ENCODE assay signal across 23 cellular contexts in genomic region chr10:112225771-112226438, GRCh38. TPM values are rescaled to one million over a fixed set of nuclear protein-coding genes. Genes with fewer than 3 reads are reported as not detected.
A peak's percentile ranks its signal among the peaks of the same experiment; 100 is the strongest.
DNase-seq lines count a peak whose midpoint lies in the region; ATAC-seq and TF ChIP-seq lines count a peak whose summit lies in the region.
"Had no signal": no experiment of that assay in that cellular context is flagged by ENCODE, and none has a peak within 500 bp of the region (broad histone marks: within the 10 kb centered on the region; RNA-seq: fewer than 3 reads in every experiment).

No MANE protein-coding gene starts in this region.

- H3K36me3 ChIP-seq in adipocyte (ENCODE audit: control insufficient read depth, insufficient read depth, low read length, severe bottlenecking): peaks cover 3% of the 10 kb centered on the region
- H3K36me3 ChIP-seq in hepatocyte (replicated peaks; ENCODE audit: insufficient read depth, low read depth): no peaks in the 10 kb centered on the region
- H3K36me3 ChIP-seq in liver (ENCODE audit: control insufficient read depth in 4 of 4, insufficient read depth in 3 of 4, low read depth in 1 of 4, low read length in 3 of 4): peaks cover 0 to 3% (median 0%) of the 10 kb centered on the region in 4 donors
- H3K36me3 ChIP-seq in thyroid gland: no peaks in the 10 kb centered on the region
- H3K36me3 ChIP-seq in psoas muscle (ENCODE audit: insufficient read depth in 1 of 2, low read depth in 1 of 2): no peaks in the 10 kb centered on the region
- H3K36me3 ChIP-seq: BE2C; BLaER1 treated with 17β-estradiol and CSF1 and Interleukin-3, amounts not matched to agents 10 nM and 100 nM; HAP-1 had no signal

- no peak for TF ChIP-seq CTCF in hepatocyte (IDR thresholded peaks at IDR 0.05; ENCODE audit: poor library complexity)
- no peak for TF ChIP-seq CTCF in liver (IDR thresholded peaks at IDR 0.05; ENCODE audit: low read depth, low read length, missing input control)
- TF ChIP-seq CTCF in thyroid gland (IDR thresholded peaks at IDR 0.05): no peak
- no peak for TF ChIP-seq CTCF in psoas muscle (IDR thresholded peaks at IDR 0.05)

- no peaks in the 10 kb centered on the region for H3K9me2 ChIP-seq in hepatocyte (replicated peaks; ENCODE audit: insufficient read depth)

- no peaks in the 10 kb centered on the region for H3K79me2 ChIP-seq in hepatocyte

- H3K4me2 ChIP-seq in hepatocyte: no peak overlapping the region
- H3K4me2 ChIP-seq: A549; BLaER1 treated with 17β-estradiol and CSF1 and Interleukin-3, amounts not matched to agents 10 nM and 100 nM had no signal

- 88% methylated on average over 4 of the region's 4 CpGs for WGBS in hepatocyte (ENCODE audit: low lambda C conversion rate, missing lambda C conversion rate)
- WGBS in liver: 33% methylated on average over 4 of the region's 4 CpGs
- WGBS in thyroid gland, 2 donors: 89 to 92% methylated on average over 4 of the region's 4 CpGs
- WGBS in psoas muscle, 3 donors: 86 to 94% (median 90%) methylated on average over 4 of the region's 4 CpGs

- H3K9me3 ChIP-seq in adipocyte (ENCODE audit: control insufficient read depth, low read length) (peaks cover 26% of the 10 kb centered on the region), hepatocyte (ENCODE audit: low read depth) (no peaks in the 10 kb centered on the region), liver (ENCODE audit: control insufficient read depth in 4 of 4, low read length in 3 of 4) (no peaks in the 10 kb centered on the region), thyroid gland (no peaks in the 10 kb centered on the region), psoas muscle (no peaks in the 10 kb centered on the region)
- H3K9me3 ChIP-seq: A549, BE2C, HAP-1 had no signal

- H3K4me1 ChIP-seq in adipocyte (ENCODE audit: control insufficient read depth, insufficient read depth, low read length) (peaks cover 27% of the 10 kb centered on the region), hepatocyte (ENCODE audit: insufficient read depth) (no peaks in the 10 kb centered on the region), liver (ENCODE audit: control insufficient read depth in 4 of 4, insufficient read depth in 4 of 4, low read length in 3 of 4) (peaks cover 12 to 56% (median 37%) of the 10 kb centered on the region in 4 donors), thyroid gland (peaks cover 31 to 59% of the 10 kb centered on the region in 2 donors), psoas muscle (no peaks in the 10 kb centered on the region)
- H3K4me1 ChIP-seq: A549, HAP-1 had no signal

- H3K9ac ChIP-seq in adipocyte (ENCODE audit: low read length): no peak overlapping the region
- H3K9ac ChIP-seq in liver (ENCODE audit: low read depth in 1 of 2, low read length in 2 of 2): peak overlapping the region; percentile 87 to 97
- H3K9ac ChIP-seq: BLaER1 treated with 17β-estradiol and CSF1 and Interleukin-3, amounts not matched to agents 10 nM and 100 nM had no signal

- H3K4me3 ChIP-seq in adipocyte (ENCODE audit: low read length): peak overlapping the region; percentile 48
- no peak overlapping the region for H3K4me3 ChIP-seq in hepatocyte
- H3K4me3 ChIP-seq in liver (ENCODE audit: low read depth in 1 of 3, low read length in 3 of 3): peak overlapping the region; percentile 44 to 57 (median 52)
- no peak overlapping the region for H3K4me3 ChIP-seq in thyroid gland (replicated peaks in 1 of 3)
- H3K4me3 ChIP-seq in psoas muscle: no peak overlapping the region
- H3K4me3 ChIP-seq: A549; BLaER1 treated with 17β-estradiol and CSF1 and Interleukin-3, amounts not matched to agents 10 nM and 100 nM; GM12878; HAP-1 had no signal

- no peak for DNase-seq in adipocyte (ENCODE audit: low read depth)
- DNase-seq in hepatocyte (ENCODE audit: low spot score): no peak
- DNase-seq in thyroid gland: no peak
- no peak for DNase-seq in left ventricle myocardium superior
- DNase-seq in psoas muscle: no peak
- DNase-seq in activated naive CD4-positive, alpha-beta T cell (lab: John Stamatoyannopoulos, UW): no peak
- DNase-seq: 8988T; ACHN; AML-193; BE2C; CD4-positive, alpha-beta T cell; CD8-positive, alpha-beta memory T cell; DMS 273 treated with DMSO at 0.1 percent for 48 hours; EL; GDM1; GOT3; HFFc6 had no signal

- no peak overlapping the region for H2AFZ ChIP-seq in hepatocyte

- TF ChIP-seq RAD21 in liver (IDR thresholded peaks at IDR 0.05): peak; percentile 33 to 37

- H3K27me3 ChIP-seq in adipocyte (replicated peaks; ENCODE audit: control insufficient read depth, insufficient read depth, low read length) (no peaks in the 10 kb centered on the region), hepatocyte (no peaks in the 10 kb centered on the region), liver (ENCODE audit: control insufficient read depth in 4 of 4, insufficient read depth in 4 of 4, low read length in 3 of 4) (no peaks in the 10 kb centered on the region), thyroid gland (no peaks in the 10 kb centered on the region), psoas muscle (ENCODE audit: insufficient read depth in 3 of 3, low read length in 2 of 3) (peaks cover 0 to 2% (median 0%) of the 10 kb centered on the region in 3 donors)
- H3K27me3 ChIP-seq: BE2C had no signal

- no peak for TF ChIP-seq POLR2A in thyroid gland (IDR thresholded peaks at IDR 0.05)

- intact Hi-C loops in thyroid gland (cut with DNase I) (no loop called here), left ventricle myocardium superior (cut with micrococcal nuclease) (no loop called here), psoas muscle (cut with DNase I) (no loop called here)

- no peaks in the 10 kb centered on the region for H4K20me1 ChIP-seq in hepatocyte (ENCODE audit: insufficient read depth, poor library complexity, severe bottlenecking)
- H4K20me1 ChIP-seq: BLaER1 treated with 17β-estradiol and CSF1 and Interleukin-3, amounts not matched to agents 10 nM and 100 nM had no signal

- ATAC-seq in left ventricle myocardium superior (no peak), psoas muscle (no peak)
- ATAC-seq: A549, GM12878 had no signal

- H3K27ac ChIP-seq in hepatocyte (peak overlapping the region; percentile 37), liver (ENCODE audit: low read depth in 1 of 2, low read length in 2 of 2) (peak overlapping the region; percentile 81 to 83), thyroid gland (peak overlapping the region; percentile 40 to 79 (median 65)), psoas muscle (no peak overlapping the region)
- H3K27ac ChIP-seq: A549; BLaER1 treated with 17β-estradiol and CSF1 and Interleukin-3, amounts not matched to agents 10 nM and 100 nM had no signal

TF ChIP-seq in liver, 16 proteins besides CTCF, POLR2A, EP300 and RAD21 (continues in another document):
- TF ChIP-seq GABPA (IDR thresholded peaks at IDR 0.05 in 1 of 2, conservative IDR thresholded peaks at IDR 0.05 in 1 of 2): no peak
- TF ChIP-seq REST (IDR thresholded peaks at IDR 0.05): no peak
- peak; percentile 38 for TF ChIP-seq ZBTB33 (IDR thresholded peaks at IDR 0.05)
- peak; percentile 90 for TF ChIP-seq YY1 (IDR thresholded peaks at IDR 0.05)
- peak; percentile 49 for TF ChIP-seq NR2F2 (IDR thresholded peaks at IDR 0.05)
- peak; percentile 19 for TF ChIP-seq HNF4G (IDR thresholded peaks at IDR 0.05)

RNA-seq across cellular contexts. Expression of gene GPAM, which starts 42.3 kb away (rescaled TPM):
- total RNA-seq in hepatocyte (49.2 and 51.9 TPM in 2 replicates), liver (100 to 1,000 TPM; 157 to 214 TPM), thyroid gland (10 to 100 TPM; 29.2 to 58.0 (median 40.8) TPM), left ventricle myocardium superior (25.0 TPM), psoas muscle (10 to 100 TPM; 10.2 to 20.1 (median 12.6) TPM)
- polyA plus RNA-seq in hepatocyte (5.6 and 7.8 TPM in 2 replicates), liver (100 to 1,000 TPM in 1 of 2 donors, 10 to 100 TPM in 1; 35.5 to 136 TPM), psoas muscle (10 to 100 TPM in 1 of 3 donors, 1 to 10 TPM in 2; 3.2 to 11.9 (median 9.1) TPM)

RNA-seq across cellular contexts. Expression of gene TECTB, which starts 57.3 kb away (rescaled TPM):
- total RNA-seq in hepatocyte: 0.08 and 0.10 TPM in 2 replicates
- not detected in 2 replicates for polyA plus RNA-seq in hepatocyte
- total RNA-seq in liver: under 1 TPM; 0.05 to 0.08 TPM
- polyA plus RNA-seq in liver: under 1 TPM; 0.08 to 0.44 TPM
- under 1 TPM; 0.29 to 0.89 (median 0.72) TPM for total RNA-seq in thyroid gland
- total RNA-seq in left ventricle myocardium superior: not detected
- total RNA-seq in psoas muscle: not detected
- polyA plus RNA-seq in psoas muscle: not detected
- total RNA-seq: CD4-positive, alpha-beta T cell; CD8-positive, alpha-beta memory T cell; GM12878; HFFc6 had no signal
- polyA plus RNA-seq: A549; CD14-positive monocyte; CD8-positive, alpha-beta memory T cell; GM12878 had no signal

Comparison
In these comparisons a context has a peak if more than half of its experiments do, and no peak if none do; other contexts are left out.
1. H3K4me3 ChIP-seq: peak in adipocyte (single experiment) and liver (3 of 3); none in hepatocyte (single experiment), thyroid gland (0 of 3) and psoas muscle (single experiment).